24 cellular contexts compared by ENCODE assay signal in the genomic region with DNA sequence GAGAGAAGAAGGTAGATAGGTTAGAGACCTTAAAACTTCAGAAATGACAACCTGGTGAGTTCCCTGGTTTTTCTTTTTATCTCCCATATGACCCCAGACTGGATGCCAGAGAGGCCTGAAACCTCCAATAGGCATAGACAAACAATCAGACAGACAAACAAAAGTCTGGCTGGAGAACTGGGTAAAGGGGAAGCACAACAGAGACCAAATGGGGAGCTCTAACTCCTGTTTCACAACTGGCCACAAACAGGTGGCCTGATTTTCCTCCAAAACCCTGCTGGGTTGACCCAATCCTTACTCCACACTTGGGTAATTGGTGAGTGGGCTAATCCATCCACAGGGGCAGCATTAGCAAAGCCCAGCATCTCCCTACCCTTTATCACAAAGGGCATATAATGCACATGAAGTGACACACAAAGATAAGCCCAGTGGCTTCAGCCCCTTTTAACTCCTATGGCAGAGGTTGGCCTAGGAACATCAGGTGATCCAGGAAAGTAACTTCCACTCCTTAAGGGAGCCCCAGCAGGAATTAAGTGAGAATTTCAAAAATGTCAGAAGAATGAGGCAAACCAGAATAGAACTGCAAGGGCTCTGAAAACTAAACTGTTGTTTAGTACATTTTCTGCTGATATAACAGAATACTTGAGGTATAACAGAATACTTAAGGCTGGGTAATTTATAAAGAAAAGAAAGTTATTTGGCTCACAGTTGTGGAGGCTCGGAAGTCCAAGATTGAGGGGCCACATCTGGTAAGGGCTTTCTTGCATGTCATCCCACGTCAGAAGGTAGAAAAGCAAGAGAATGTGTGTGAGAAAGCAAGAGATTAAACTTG.
DNase-seq lines count a peak whose midpoint lies in the region; ATAC-seq and TF ChIP-seq lines count a peak whose summit lies in the region.
"Had no signal": no experiment of that assay in that cellular context is flagged by ENCODE, and none has a peak within 500 bp of the region (broad histone marks: within the 10 kb centered on the region; RNA-seq: fewer than 3 reads in every experiment).

No MANE protein-coding gene starts in this region.

- no peak overlapping the region for H3K9ac ChIP-seq in endodermal cell (ENCODE audit: extremely low read depth, low read length, poor library complexity, severe bottlenecking)
- no peak overlapping the region for H3K9ac ChIP-seq in neural progenitor cell

- 88 to 94% methylated on average over 2 of the region's 2 CpGs for WGBS in endodermal cell (ENCODE audit: insufficient coverage in 1 of 2, insufficient read length in 1 of 2), 2 experiments

- TF ChIP-seq CTCF in GM23338 (conservative IDR thresholded peaks at IDR 0.05; ENCODE audit: low read depth in 2 of 2) (no peak), endodermal cell (conservative IDR thresholded peaks at IDR 0.05) (no peak), neural progenitor cell (IDR thresholded peaks at IDR 0.05) (no peak)

- ATAC-seq in GM23338 = peak; percentile 45
- no peak for ATAC-seq in HG03354 (IDR thresholded peaks at IDR 0.05; ENCODE audit: poor library complexity, severe bottlenecking, unreplicated experiment)
- ATAC-seq: GM12878, heart right ventricle, Right ventricle myocardium inferior had no signal

- peak; percentile 48 for DNase-seq in GM23338 (ENCODE audit: low spot score)
- DNase-seq in NOMO-1 treated with DMSO at 0.1 percent for 48 hours (lab: John Stamatoyannopoulos, UW; ENCODE audit: unreplicated experiment) = peak; percentile 6
- peak; percentile 63 for DNase-seq in endodermal cell
- peak; percentile 20 for DNase-seq in neural progenitor cell (ENCODE audit: low spot score)
- DNase-seq in DMS153 treated with DMSO at 0.1 percent for 48 hours (lab: John Stamatoyannopoulos, UW; ENCODE audit: unreplicated experiment) = no peak
- DNase-seq in NCI-H2196 treated with DMSO at 0.1 percent for 48 hours (lab: John Stamatoyannopoulos, UW; ENCODE audit: unreplicated experiment) = no peak
- no peak for DNase-seq in SW 1271 (lab: John Stamatoyannopoulos, UW)
- DNase-seq: activated CD4-positive, alpha-beta T cell treated with anti-CD3 and anti-CD28 coated beads, Interleukin-2, amount 10 ng/mL, durations not matched to agents 7 days and 5 days; activated effector memory CD4-positive, alpha-beta T cell treated with Interleukin-2 at 50 U/mL for 16 hours; cortex of kidney; heart right ventricle; Kasumi-1; left ventricle myocardium inferior; NCI-H1417 treated with DMSO at 0.1 percent for 48 hours; NCI-H524 treated with DMSO at 0.1 percent for 48 hours; retina; stimulated activated CD4-positive, alpha-beta T cell treated with anti-CD3 and anti-CD28 coated beads, Interleukin-15, amount 100 ng/mL, for 24 hours; T-helper 1 cell had no signal

- H3F3A ChIP-seq in GM23338 (replicated peaks; ENCODE audit: low read depth) = no peaks in the 10 kb centered on the region
- peaks cover 13% of the 10 kb centered on the region for H3F3A ChIP-seq in neural progenitor cell (ENCODE audit: low read depth)

- H4K20me1 ChIP-seq in GM23338 (replicated peaks; ENCODE audit: insufficient read depth) (no peaks in the 10 kb centered on the region), neural progenitor cell (ENCODE audit: low read depth) (no peaks in the 10 kb centered on the region)

- H3K36me3 ChIP-seq in GM23338 (ENCODE audit: insufficient read depth) = no peaks in the 10 kb centered on the region
- H3K36me3 ChIP-seq in endodermal cell (ENCODE audit: control insufficient read depth, insufficient read depth, low read length) = no peaks in the 10 kb centered on the region
- no peaks in the 10 kb centered on the region for H3K36me3 ChIP-seq in neural progenitor cell
- H3K36me3 ChIP-seq: breast epithelium, HAP-1, heart right ventricle, left ventricle myocardium inferior, vagina had no signal

- peaks cover 9% of the 10 kb centered on the region for H3K4me1 Mint-ChIP-seq in GM23338
- peaks cover 9% of the 10 kb centered on the region for H3K4me1 Mint-ChIP-seq in endodermal cell
- H3K4me1 Mint-ChIP-seq in neural progenitor cell = peaks cover 9% of the 10 kb centered on the region
- H3K4me1 Mint-ChIP-seq: activated CD4-positive, alpha-beta T cell treated with anti-CD3 and anti-CD28 coated beads, Interleukin-2, amount 10 ng/mL, durations not matched to agents 7 days and 5 days had no signal

- no peak overlapping the region for H3K4me3 ChIP-seq in GM23338
- H3K4me3 ChIP-seq in endodermal cell (ENCODE audit: low read length) = no peak overlapping the region
- H3K4me3 ChIP-seq in neural progenitor cell = no peak overlapping the region
- H3K4me3 ChIP-seq: breast epithelium, GM12878, HAP-1, heart right ventricle, left ventricle myocardium inferior, vagina had no signal

- no peaks in the 10 kb centered on the region for H3K79me2 ChIP-seq in GM23338 (replicated peaks; ENCODE audit: insufficient read depth)
- no peaks in the 10 kb centered on the region for H3K79me2 ChIP-seq in neural progenitor cell (ENCODE audit: low read depth)

- H3K27me3 ChIP-seq in GM23338 (ENCODE audit: insufficient read depth) (no peaks in the 10 kb centered on the region), endodermal cell (ENCODE audit: control insufficient read depth, insufficient read depth, low read length, poor library complexity, severe bottlenecking) (no peaks in the 10 kb centered on the region), neural progenitor cell (no peaks in the 10 kb centered on the region)
- H3K27me3 ChIP-seq: breast epithelium, heart right ventricle, vagina had no signal

- H2AFZ ChIP-seq in GM23338 (peak overlapping the region; percentile 66), neural progenitor cell (replicated peaks) (peak overlapping the region; percentile 36)

- H3K27me3 Mint-ChIP-seq in GM23338 (ENCODE audit: insufficient read depth, low read depth, poor library complexity) (no peaks in the 10 kb centered on the region), endodermal cell (ENCODE audit: insufficient read depth) (no peaks in the 10 kb centered on the region), neural progenitor cell (ENCODE audit: insufficient read depth, low read depth) (peaks cover 4% of the 10 kb centered on the region)

- H3K9me2 ChIP-seq in GM23338 (ENCODE audit: insufficient read depth) = no peaks in the 10 kb centered on the region

- no peaks in the 10 kb centered on the region for H3K36me3 Mint-ChIP-seq in GM23338 (ENCODE audit: low read depth)
- H3K36me3 Mint-ChIP-seq in endodermal cell (ENCODE audit: low read depth) = no peaks in the 10 kb centered on the region
- no peaks in the 10 kb centered on the region for H3K36me3 Mint-ChIP-seq in neural progenitor cell

- no peak overlapping the region for H3K27ac Mint-ChIP-seq in GM23338
- no peak overlapping the region for H3K27ac Mint-ChIP-seq in endodermal cell
- no peak overlapping the region for H3K27ac Mint-ChIP-seq in neural progenitor cell
- H3K27ac Mint-ChIP-seq: activated CD4-positive, alpha-beta T cell treated with anti-CD3 and anti-CD28 coated beads, Interleukin-2, amount 10 ng/mL, durations not matched to agents 7 days and 5 days had no signal

- no peaks in the 10 kb centered on the region for H3K9me3 Mint-ChIP-seq in GM23338
- H3K9me3 Mint-ChIP-seq in endodermal cell = no peaks in the 10 kb centered on the region
- peaks cover 8% of the 10 kb centered on the region for H3K9me3 Mint-ChIP-seq in neural progenitor cell
- H3K9me3 Mint-ChIP-seq: activated CD4-positive, alpha-beta T cell treated with anti-CD3 and anti-CD28 coated beads, Interleukin-2, amount 10 ng/mL, durations not matched to agents 7 days and 5 days had no signal

- H3K27ac ChIP-seq in GM23338 (ENCODE audit: low read depth) (no peak overlapping the region), endodermal cell (ENCODE audit: low read depth, low read length) (no peak overlapping the region), neural progenitor cell (peak overlapping the region; percentile 48)
- H3K27ac ChIP-seq: heart right ventricle, left ventricle myocardium inferior, vagina had no signal

- H3K4me1 ChIP-seq in GM23338 (ENCODE audit: insufficient read depth) (peaks cover 11% of the 10 kb centered on the region; the same call in 1 of the 2 replicates), endodermal cell (ENCODE audit: control insufficient read depth, insufficient read depth, low read length) (peaks cover 2% of the 10 kb centered on the region), neural progenitor cell (peaks cover 21% of the 10 kb centered on the region)
- H3K4me1 ChIP-seq: breast epithelium, heart right ventricle, left ventricle myocardium inferior had no signal

- no peaks in the 10 kb centered on the region for H3K9me3 ChIP-seq in endodermal cell (ENCODE audit: control insufficient read depth, low read length)
- no peaks in the 10 kb centered on the region for H3K9me3 ChIP-seq in neural progenitor cell (ENCODE audit: low read depth)
- H3K9me3 ChIP-seq: HAP-1, vagina had no signal

- H3K4me3 Mint-ChIP-seq in GM23338 = no peak overlapping the region
- H3K4me3 Mint-ChIP-seq in endodermal cell = no peak overlapping the region
- H3K4me3 Mint-ChIP-seq in neural progenitor cell = no peak overlapping the region
- H3K4me3 Mint-ChIP-seq: activated CD4-positive, alpha-beta T cell treated with anti-CD3 and anti-CD28 coated beads, Interleukin-2, amount 10 ng/mL, durations not matched to agents 7 days and 5 days had no signal

- peak overlapping the region; percentile 48; the same call in 1 of the 2 replicates for H3K4me2 ChIP-seq in GM23338
- H3K4me2 ChIP-seq in neural progenitor cell = peak overlapping the region; percentile 15

Comparison
In these comparisons a context has a peak if more than half of its experiments do, and no peak if none do; other contexts are left out.
1. DNase-seq: peak in GM23338 (single experiment), NOMO-1 treated with DMSO at 0.1 percent for 48 hours (single experiment), endodermal cell (single experiment) and neural progenitor cell (single experiment); none in DMS153 treated with DMSO at 0.1 percent for 48 hours (single experiment), NCI-H2196 treated with DMSO at 0.1 percent for 48 hours (single experiment) and SW 1271 (0 of 2).